In genomic region chr22:30251661-30252226, GRCh38 we compare ENCODE assay signal across 12 cellular contexts. TPM values are rescaled to one million over a fixed set of nuclear protein-coding genes. Genes with fewer than 3 reads are reported as not detected.
DNase-seq lines count a peak whose midpoint lies in the region; ATAC-seq and TF ChIP-seq lines count a peak whose summit lies in the region.
"Had no signal": no experiment of that assay in that cellular context is flagged by ENCODE, and none has a peak within 500 bp of the region (broad histone marks: within the 10 kb centered on the region; RNA-seq: fewer than 3 reads in every experiment).

No MANE protein-coding gene starts in this region.

- H3K27ac ChIP-seq in PC-3 (ENCODE audit: low read length) (peak overlapping the region; percentile 99), smooth muscle cell (ENCODE audit: low read depth) (peak overlapping the region; percentile 91), GM23338 (ENCODE audit: low read depth) (no peak overlapping the region)
- H3K27ac ChIP-seq: cardiac muscle cell had no signal

- BruUV-seq in PC-3 (replicated peaks; lab: Mats Ljungman, UMichigan) = no TSS peak

- peaks cover 86% of the 10 kb centered on the region for H3K4me1 ChIP-seq in PC-3 (ENCODE audit: insufficient read depth, low read length)
- H3K4me1 ChIP-seq in smooth muscle cell (ENCODE audit: low read depth) = peaks cover 18% of the 10 kb centered on the region
- peaks cover 20% of the 10 kb centered on the region for H3K4me1 ChIP-seq in GM23338 (ENCODE audit: insufficient read depth)

- H3K79me2 ChIP-seq in PC-3 (ENCODE audit: low read length) (peaks cover 97% of the 10 kb centered on the region), smooth muscle cell (ENCODE audit: low read depth) (peaks cover 3% of the 10 kb centered on the region), GM23338 (replicated peaks; ENCODE audit: insufficient read depth) (no peaks in the 10 kb centered on the region)

- intact Hi-C loops in PC-3 (cut with micrococcal nuclease) = loop anchor here (2.0 kb wide), 1 partner anchor 41 kb away; no protein-coding TSS in a partner anchor

- H4K20me1 ChIP-seq in PC-3 (ENCODE audit: low read length) = no peaks in the 10 kb centered on the region
- no peaks in the 10 kb centered on the region for H4K20me1 ChIP-seq in smooth muscle cell (ENCODE audit: low read depth)
- no peaks in the 10 kb centered on the region for H4K20me1 ChIP-seq in GM23338 (replicated peaks; ENCODE audit: insufficient read depth)

- no peak overlapping the region for H3K4me3 Mint-ChIP-seq in activated CD4-positive, alpha-beta T cell treated with anti-CD3 and anti-CD28 coated beads, Interleukin-2, amount 10 ng/mL, durations not matched to agents 7 days and 5 days
- H3K4me3 Mint-ChIP-seq in GM23338 = no peak overlapping the region

- peaks cover 5% of the 10 kb centered on the region for H3F3A ChIP-seq in PC-3 (ENCODE audit: low read length, unreplicated experiment)
- peaks cover 20% of the 10 kb centered on the region for H3F3A ChIP-seq in smooth muscle cell (ENCODE audit: low read depth)
- H3F3A ChIP-seq in GM23338 (replicated peaks; ENCODE audit: low read depth) = no peaks in the 10 kb centered on the region

- peak overlapping the region; percentile 50 for H3K27ac Mint-ChIP-seq in activated CD4-positive, alpha-beta T cell treated with anti-CD3 and anti-CD28 coated beads, Interleukin-2, amount 10 ng/mL, durations not matched to agents 7 days and 5 days
- H3K27ac Mint-ChIP-seq in GM23338 = no peak overlapping the region

- H2AFZ ChIP-seq in PC-3 (ENCODE audit: low read length) (no peak overlapping the region), smooth muscle cell (ENCODE audit: low read depth) (no peak overlapping the region), GM23338 (no peak overlapping the region)

- H3K4me2 ChIP-seq in PC-3 (ENCODE audit: low read length) (peak overlapping the region; percentile 32), smooth muscle cell (peak overlapping the region; percentile 59), GM23338 (no peak overlapping the region)

- H3K4me1 Mint-ChIP-seq in activated CD4-positive, alpha-beta T cell treated with anti-CD3 and anti-CD28 coated beads, Interleukin-2, amount 10 ng/mL, durations not matched to agents 7 days and 5 days = peaks cover 74% of the 10 kb centered on the region
- peaks cover 36% of the 10 kb centered on the region for H3K4me1 Mint-ChIP-seq in GM23338

- TF ChIP-seq CTCF in PC-3 (conservative IDR thresholded peaks at IDR 0.05; ENCODE audit: low read depth, low read length) (no peak), choroid plexus epithelial cell (conservative IDR thresholded peaks at IDR 0.05; ENCODE audit: low read depth, low read length) (no peak), smooth muscle cell (IDR thresholded peaks at IDR 0.05; ENCODE audit: borderline replicate concordance, insufficient read depth, poor library complexity, severe bottlenecking) (no peak), GM23338 (conservative IDR thresholded peaks at IDR 0.05; ENCODE audit: low read depth in 2 of 2) (no peak)

- H3K9me3 ChIP-seq in PC-3 (ENCODE audit: low read length) = no peaks in the 10 kb centered on the region
- no peaks in the 10 kb centered on the region for H3K9me3 ChIP-seq in smooth muscle cell (replicated peaks; ENCODE audit: low read depth)

- H3K36me3 ChIP-seq in PC-3 (ENCODE audit: low read depth, low read length) (peaks cover 30% of the 10 kb centered on the region), smooth muscle cell (ENCODE audit: low read depth) (no peaks in the 10 kb centered on the region), GM23338 (ENCODE audit: insufficient read depth) (no peaks in the 10 kb centered on the region)
- H3K36me3 ChIP-seq: cardiac muscle cell had no signal

- no peaks in the 10 kb centered on the region for H3K9me2 ChIP-seq in PC-3 (replicated peaks; ENCODE audit: low read length)
- H3K9me2 ChIP-seq in GM23338 (ENCODE audit: insufficient read depth) = no peaks in the 10 kb centered on the region

- peak overlapping the region; percentile 100 for H3K9ac ChIP-seq in PC-3 (ENCODE audit: low read length)
- H3K9ac ChIP-seq in smooth muscle cell (ENCODE audit: low read depth) = peak overlapping the region; percentile 85

- CTCF ChIA-PET in activated CD4-positive, alpha-beta T cell treated with anti-CD3 and anti-CD28 coated beads, Interleukin-2, amount 10 ng/mL, durations not matched to agents 7 days and 5 days (lab: Charles Lee) = interaction anchor here (0.6 to 1.7 kb wide), 5 partner anchors 9 to 144 kb away, joined by 3 to 7 read pairs (median 4); partner anchors contain the start of gene CASTOR1
- CTCF ChIA-PET in PC-3 (lab: Charles Lee) = interaction anchor here (0.5 to 0.6 kb wide), 2 partner anchors 42 to 65 kb away, joined by 3 to 7 read pairs; no protein-coding TSS in a partner anchor

- H3K4me3 ChIP-seq in PC-3 (ENCODE audit: low read length) = no peak overlapping the region
- H3K4me3 ChIP-seq in choroid plexus epithelial cell (ENCODE audit: low read depth, low read length) = no peak overlapping the region
- no peak overlapping the region for H3K4me3 ChIP-seq in smooth muscle cell
- no peak overlapping the region for H3K4me3 ChIP-seq in GM23338
- H3K4me3 ChIP-seq: cardiac muscle cell had no signal

- ATAC-seq in PC-3 (no peak), GM18873 (IDR thresholded peaks at IDR 0.05; ENCODE audit: low FRiP score, unreplicated experiment) (no peak), GM23338 (no peak)

- 28% methylated on average over 11 of the region's 11 CpGs for WGBS in smooth muscle cell (ENCODE audit: low lambda C conversion rate)

- DNase-seq in activated CD4-positive, alpha-beta T cell treated with anti-CD3 and anti-CD28 coated beads, Interleukin-2, amount 10 ng/mL, durations not matched to agents 7 days and 5 days = no peak
- no peak for DNase-seq in activated CD4-positive, alpha-beta T cell treated with anti-CD3 and anti-CD28 coated beads, Interleukin-2, amount 50 U/mL, for 48 hours
- peak; percentile 60 for DNase-seq in PC-3
- peak; percentile 52 for DNase-seq in choroid plexus epithelial cell (ENCODE audit: low read depth)
- peak; percentile 35 for DNase-seq in smooth muscle cell (lab: John Stamatoyannopoulos, UW; ENCODE audit: unreplicated experiment)
- no peak for DNase-seq in GM23338 (ENCODE audit: low spot score)
- no peak for DNase-seq in dermis blood vessel endothelial cell
- DNase-seq: NCI-H526 treated with DMSO at 0.1 percent for 48 hours; stimulated activated naive CD4-positive, alpha-beta T cell had no signal

- no peaks in the 10 kb centered on the region for H3K36me3 Mint-ChIP-seq in activated CD4-positive, alpha-beta T cell treated with anti-CD3 and anti-CD28 coated beads, Interleukin-2, amount 10 ng/mL, durations not matched to agents 7 days and 5 days (ENCODE audit: low read depth)
- H3K36me3 Mint-ChIP-seq in GM23338 (ENCODE audit: low read depth) = no peaks in the 10 kb centered on the region

- no peaks in the 10 kb centered on the region for H3K27me3 Mint-ChIP-seq in activated CD4-positive, alpha-beta T cell treated with anti-CD3 and anti-CD28 coated beads, Interleukin-2, amount 10 ng/mL, durations not matched to agents 7 days and 5 days
- peaks cover 14% of the 10 kb centered on the region for H3K27me3 Mint-ChIP-seq in GM23338 (ENCODE audit: insufficient read depth, low read depth, poor library complexity)

- no peaks in the 10 kb centered on the region for H3K9me3 Mint-ChIP-seq in activated CD4-positive, alpha-beta T cell treated with anti-CD3 and anti-CD28 coated beads, Interleukin-2, amount 10 ng/mL, durations not matched to agents 7 days and 5 days
- H3K9me3 Mint-ChIP-seq in GM23338 = no peaks in the 10 kb centered on the region

- POLR2A ChIA-PET in activated CD4-positive, alpha-beta T cell treated with anti-CD3 and anti-CD28 coated beads, Interleukin-2, amount 10 ng/mL, durations not matched to agents 7 days and 5 days (lab: Charles Lee) = interaction anchor here (0.7 kb wide), 1 partner anchor 31 kb away, joined by 3 read pairs; no protein-coding TSS in a partner anchor
- POLR2A ChIA-PET in PC-3 (lab: Charles Lee; ENCODE audit: unreplicated experiment) = interaction anchor here (0.6 kb wide), 2 partner anchors 41 to 70 kb away, joined by 3 to 11 read pairs; no protein-coding TSS in a partner anchor

- H3K27me3 ChIP-seq in PC-3 (ENCODE audit: low read length) (no peaks in the 10 kb centered on the region), smooth muscle cell (ENCODE audit: low read depth) (no peaks in the 10 kb centered on the region), GM23338 (ENCODE audit: insufficient read depth) (no peaks in the 10 kb centered on the region)

RNA-seq across cellular contexts. Expression of gene LIF, which starts 5.2 kb away (rescaled TPM):
- total RNA-seq in activated CD4-positive, alpha-beta T cell treated with anti-CD3 and anti-CD28 coated beads, Interleukin-2, amount 10 ng/mL, durations not matched to agents 7 days and 5 days = 100 to 1,000 TPM; 102 to 103 TPM
- 64.1 and 71.6 TPM in 2 replicates for total RNA-seq in PC-3 (2014; rRNA removed)
- 29.9 and 40.6 TPM in 2 replicates for total RNA-seq in smooth muscle cell
- polyA plus RNA-seq in smooth muscle cell = 28.9 and 31.2 TPM in 2 replicates
- 3.6 and 5.9 TPM in 2 replicates for total RNA-seq in GM23338 (2014; rRNA removed; shearing (Covaris generic))
- polyA plus RNA-seq in GM23338 (2016; fragmentation: Nextera tagmentation; extraction: Ambion mirVana) = 1.2 and 1.8 TPM in 2 replicates
- 1.1 and 1.7 TPM in 2 replicates for total RNA-seq in dermis blood vessel endothelial cell

RNA-seq across cellular contexts. Expression of gene OSM, which starts 14.9 kb away (rescaled TPM):
- total RNA-seq in activated CD4-positive, alpha-beta T cell treated with anti-CD3 and anti-CD28 coated beads, Interleukin-2, amount 10 ng/mL, durations not matched to agents 7 days and 5 days = 10 to 100 TPM; 74.7 to 80.5 TPM
- total RNA-seq in PC-3 (2014; rRNA removed) (not detected in 2 replicates), smooth muscle cell (0.27 and 1.5 TPM in 2 replicates), dermis blood vessel endothelial cell (not detected in 2 replicates)
- polyA plus RNA-seq in smooth muscle cell (0.14 and 1.0 TPM in 2 replicates), GM23338 (2016; fragmentation: Nextera tagmentation; extraction: Ambion mirVana) (not detected in 2 replicates)
- not detected in 2 replicates for total RNA-seq in GM23338 (2014; rRNA removed; shearing (Covaris generic))
- total RNA-seq: cardiac muscle cell, kidney epithelial cell had no signal
- polyA plus RNA-seq: cardiac muscle cell had no signal

RNA-seq across cellular contexts. Expression of gene CASTOR1, which starts 37.6 kb away (rescaled TPM):
- total RNA-seq in activated CD4-positive, alpha-beta T cell treated with anti-CD3 and anti-CD28 coated beads, Interleukin-2, amount 10 ng/mL, durations not matched to agents 7 days and 5 days = 10 to 100 TPM; 16.7 to 20.0 TPM
- total RNA-seq in PC-3 (2014; rRNA removed) (4.2 and 6.1 TPM in 2 replicates), smooth muscle cell (9.8 and 16.1 TPM in 2 replicates), dermis blood vessel endothelial cell (8.5 and 14.7 TPM in 2 replicates)
- polyA plus RNA-seq in smooth muscle cell (21.8 and 22.6 TPM in 2 replicates), GM23338 (2016; fragmentation: Nextera tagmentation; extraction: Ambion mirVana) (11.3 and 22.0 TPM in 2 replicates)
- 23.2 and 36.0 TPM in 2 replicates for total RNA-seq in GM23338 (2014; rRNA removed; shearing (Covaris generic))

Comparison
In these comparisons a context has a peak if more than half of its experiments do, and no peak if none do; other contexts are left out.
1. DNase-seq: peak in PC-3 (single experiment), choroid plexus epithelial cell (single experiment) and smooth muscle cell (single experiment); none in activated CD4-positive, alpha-beta T cell treated with anti-CD3 and anti-CD28 coated beads, Interleukin-2, amount 10 ng/mL, durations not matched to agents 7 days and 5 days (single experiment), activated CD4-positive, alpha-beta T cell treated with anti-CD3 and anti-CD28 coated beads, Interleukin-2, amount 50 U/mL, for 48 hours (0 of 2), GM23338 (single experiment) and dermis blood vessel endothelial cell (single experiment).
2. RNA of gene OSM, which starts 14.9 kb away (total RNA-seq): 74.7 to 80.5 TPM in activated CD4-positive, alpha-beta T cell treated with anti-CD3 and anti-CD28 coated beads, Interleukin-2, amount 10 ng/mL, durations not matched to agents 7 days and 5 days; 0.27 to 1.5 TPM in smooth muscle cell, not detected in PC-3, not detected in GM23338 and not detected in dermis blood vessel endothelial cell; every median in the first group is over 10 times any median in the second.